ENCODE assay signal across 19 cellular contexts in genomic region chr19:43085801-43086530, GRCh38. TPM values are rescaled to one million over a fixed set of nuclear protein-coding genes. Genes with fewer than 3 reads are reported as not detected.
"Had no signal": no experiment of that assay in that cellular context is flagged by ENCODE, and none has a peak within 500 bp of the region (broad histone marks: within the 10 kb centered on the region; RNA-seq: fewer than 3 reads in every experiment).

No MANE protein-coding gene starts in this region.

RNA-seq across cellular contexts. Expression of gene PSG2, which starts 3.5 kb away (rescaled TPM):
- total RNA-seq: chondrocyte; colonic mucosa; endodermal cell; esophagus squamous epithelium; gastroesophageal sphincter; heart left ventricle; hepatocyte; kidney epithelial cell; left ventricle myocardium superior; lower lobe of right lung; mesenteric fat pad; naive thymus-derived CD8-positive, alpha-beta T cell; osteocyte; prostate gland; right cardiac atrium; sigmoid colon; spleen; testis; urinary bladder had no signal

RNA-seq across cellular contexts. Expression of gene PSG11, which starts 59.7 kb away (rescaled TPM):
- total RNA-seq: chondrocyte; colonic mucosa; endodermal cell; esophagus squamous epithelium; gastroesophageal sphincter; heart left ventricle; hepatocyte; kidney epithelial cell; left ventricle myocardium superior; lower lobe of right lung; mesenteric fat pad; naive thymus-derived CD8-positive, alpha-beta T cell; osteocyte; prostate gland; right cardiac atrium; sigmoid colon; spleen; testis; urinary bladder had no signal
